In the genomic region with DNA sequence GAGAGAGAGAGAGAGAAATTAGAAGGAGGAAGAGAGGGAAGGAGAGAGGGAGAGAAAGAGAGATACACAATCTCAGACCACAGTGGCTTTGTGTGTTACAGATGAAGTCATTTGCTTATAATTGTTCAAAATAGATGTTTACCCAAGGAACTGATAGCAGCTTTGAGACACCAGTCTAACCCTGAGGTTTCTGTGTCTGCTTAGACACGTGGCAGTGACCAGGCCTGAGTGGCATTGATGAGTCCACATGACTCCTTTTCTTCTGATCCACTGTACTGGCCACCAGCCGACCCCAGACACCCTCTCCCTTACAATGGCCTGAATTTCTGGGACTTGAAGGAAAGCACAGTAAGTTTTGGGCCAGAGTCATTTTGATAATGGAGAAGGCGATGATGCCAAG, we compare ENCODE assay signal across 21 cellular contexts.
"Had no signal": no experiment of that assay in that cellular context is flagged by ENCODE, and none has a peak within 500 bp of the region (broad histone marks: within the 10 kb centered on the region; RNA-seq: fewer than 3 reads in every experiment).

No MANE protein-coding gene starts in this region.

- H3K27ac ChIP-seq: VCaP had no signal

- H3K4me3 Mint-ChIP-seq: activated CD4-positive, alpha-beta memory T cell treated with anti-CD3 and anti-CD28 coated beads, Interleukin-2, amount 10 ng/mL, durations not matched to agents 7 days and 5 days; activated naive CD4-positive, alpha-beta T cell treated with anti-CD3 and anti-CD28 coated beads, Interleukin-2, amount 10 ng/mL, durations not matched to agents 7 days and 5 days; activated naive CD8-positive, alpha-beta T cell treated with anti-CD3 and anti-CD28 coated beads for 36 hours; activated T-cell treated with anti-CD3 and anti-CD28 coated beads, Interleukin-2, amount 50 U/mL, for 72 hours; T-cell had no signal

- H3K36me3 Mint-ChIP-seq: activated naive CD4-positive, alpha-beta T cell treated with anti-CD3 and anti-CD28 coated beads, Interleukin-2, amount 10 ng/mL, durations not matched to agents 7 days and 5 days; activated naive CD8-positive, alpha-beta T cell treated with anti-CD3 and anti-CD28 coated beads for 36 hours; T-cell had no signal

- ATAC-seq: activated T-cell treated with anti-CD3 and anti-CD28 coated beads, Interleukin-2, amount 50 U/mL, for 72 hours; PC-3; T-cell had no signal

- DNase-seq: activated CD4-positive, alpha-beta memory T cell treated with anti-CD3 and anti-CD28 coated beads, Interleukin-2, amount 10 ng/mL, durations not matched to agents 7 days and 5 days; activated CD4-positive, alpha-beta T cell treated with anti-CD3 and anti-CD28 coated beads, Interleukin-2, amount 50 U/mL, for 1 hour; activated CD4-positive, CD25-positive, alpha-beta regulatory T cell; activated gamma-delta T cell treated with Interleukin-2 at 50 U/mL for 16 hours; activated naive CD4-positive, alpha-beta T cell treated with anti-CD3 and anti-CD28 coated beads, Interleukin-2, amount 10 ng/mL, durations not matched to agents 7 days and 5 days; activated naive CD8-positive, alpha-beta T cell treated with anti-CD3 and anti-CD28 coated beads for 36 hours; activated T-cell treated with anti-CD3 and anti-CD28 coated beads, Interleukin-2, amount 50 U/mL, for 72 hours; Karpas-422; MM.1S; NCI-H1105; NCI-H1436; NCI-H1694 treated with DMSO at 0.1 percent for 48 hours; NCI-H2029 treated with DMSO at 0.1 percent for 48 hours; NCI-H510A treated with DMSO at 0.1 percent for 48 hours; SHP77 treated with DMSO at 0.1 percent for 48 hours; T-cell; T-helper 2 cell; T1000 had no signal

- H3K4me1 Mint-ChIP-seq: activated CD4-positive, alpha-beta memory T cell treated with anti-CD3 and anti-CD28 coated beads, Interleukin-2, amount 10 ng/mL, durations not matched to agents 7 days and 5 days; activated naive CD4-positive, alpha-beta T cell treated with anti-CD3 and anti-CD28 coated beads, Interleukin-2, amount 10 ng/mL, durations not matched to agents 7 days and 5 days; T-cell had no signal

- H3K9me3 Mint-ChIP-seq: activated naive CD4-positive, alpha-beta T cell treated with anti-CD3 and anti-CD28 coated beads, Interleukin-2, amount 10 ng/mL, durations not matched to agents 7 days and 5 days; activated naive CD8-positive, alpha-beta T cell treated with anti-CD3 and anti-CD28 coated beads for 36 hours; activated T-cell treated with anti-CD3 and anti-CD28 coated beads, Interleukin-2, amount 50 U/mL, for 72 hours; T-cell had no signal

- H3K27ac Mint-ChIP-seq: activated CD4-positive, alpha-beta memory T cell treated with anti-CD3 and anti-CD28 coated beads, Interleukin-2, amount 10 ng/mL, durations not matched to agents 7 days and 5 days; activated naive CD4-positive, alpha-beta T cell treated with anti-CD3 and anti-CD28 coated beads, Interleukin-2, amount 10 ng/mL, durations not matched to agents 7 days and 5 days; activated naive CD8-positive, alpha-beta T cell treated with anti-CD3 and anti-CD28 coated beads for 36 hours; activated T-cell treated with anti-CD3 and anti-CD28 coated beads, Interleukin-2, amount 50 U/mL, for 72 hours; activated T-helper 2 cell treated with anti-CD3 and anti-CD28 coated beads, Interferon-gamma antibody, Interleukin-2, Interleukin-4, amounts not matched to agents 10 μg/mL and 5 μg/mL and 100 μg/mL, durations not matched to agents 14 hours and 24 hours and 36 hours; T-cell had no signal

- H3K27me3 Mint-ChIP-seq: activated CD4-positive, alpha-beta memory T cell treated with anti-CD3 and anti-CD28 coated beads, Interleukin-2, amount 10 ng/mL, durations not matched to agents 7 days and 5 days had no signal
